Comparison of ENCODE assay signal across 8 cellular contexts in the genomic region with DNA sequence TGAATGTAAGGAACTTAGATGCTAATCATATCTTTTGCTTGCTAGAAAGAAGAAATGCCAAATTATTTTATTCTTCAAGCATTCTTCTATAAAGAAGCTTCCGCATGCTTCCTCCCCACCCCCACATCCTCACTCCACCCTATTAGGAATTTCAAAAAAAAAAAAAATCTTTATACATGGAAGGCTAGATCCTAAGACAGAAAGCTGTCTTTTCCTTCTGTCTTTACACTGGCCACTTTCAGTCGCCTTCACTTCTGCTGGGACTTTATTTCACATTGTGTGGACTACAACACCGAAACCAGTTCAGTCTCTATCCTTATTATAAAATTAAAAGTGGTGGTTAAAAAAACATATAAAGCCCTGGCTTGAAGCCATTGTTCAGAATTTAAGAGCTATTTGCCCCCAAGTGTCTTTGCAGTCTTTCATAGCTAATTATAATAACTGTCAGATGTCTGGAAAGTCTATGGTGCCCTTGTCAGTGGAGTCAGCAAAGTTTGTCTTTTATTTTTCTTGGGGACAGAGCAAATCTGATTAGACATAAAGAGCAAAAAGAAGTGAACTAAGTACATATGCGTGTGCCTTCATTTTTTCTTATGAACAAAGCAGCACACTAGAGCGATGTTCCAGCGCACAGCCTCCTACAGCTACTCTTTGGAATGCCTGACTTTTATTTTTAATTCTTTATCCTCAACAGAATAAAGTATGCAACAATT.
DNase-seq lines count a peak whose midpoint lies in the region; ATAC-seq lines count a peak whose summit lies in the region.

No MANE protein-coding gene starts in this region.

- H3K36me3 ChIP-seq in CD8-positive, alpha-beta memory T cell (ENCODE audit: insufficient read depth, low read length): no peaks in the 10 kb centered on the region
- H3K36me3 ChIP-seq in HUES6 (ENCODE audit: control insufficient read depth, insufficient read depth, low read length): no peaks in the 10 kb centered on the region

- H3K4me1 ChIP-seq in CD8-positive, alpha-beta memory T cell (ENCODE audit: insufficient read depth, low read length): peaks cover 28% of the 10 kb centered on the region
- H3K4me1 ChIP-seq in HUES6 (ENCODE audit: control insufficient read depth, insufficient read depth, low read length): 0 out of 2 replicates have a peak, but pooled peaks cover 8% of the 10 kb centered on the region

- no peaks in the 10 kb centered on the region for H3K36me3 Mint-ChIP-seq in CD8-positive, alpha-beta memory T cell
- peaks cover 12% of the 10 kb centered on the region for H3K36me3 Mint-ChIP-seq in activated CD4-positive, alpha-beta memory T cell treated with anti-CD3 and anti-CD28 coated beads, Interleukin-2, amount 10 ng/mL, durations not matched to agents 7 days and 5 days (ENCODE audit: low read depth)

- no peaks in the 10 kb centered on the region for H3K27me3 ChIP-seq in CD8-positive, alpha-beta memory T cell (ENCODE audit: insufficient read depth, low read length, poor library complexity, severe bottlenecking)
- H3K27me3 ChIP-seq in HUES6 (ENCODE audit: control insufficient read depth, insufficient read depth, low read length): no peaks in the 10 kb centered on the region

- peaks cover 13 to 26% (median 24%) of the 10 kb centered on the region in 3 donors for H3K4me1 Mint-ChIP-seq in CD8-positive, alpha-beta memory T cell
- H3K4me1 Mint-ChIP-seq in activated CD4-positive, alpha-beta memory T cell treated with anti-CD3 and anti-CD28 coated beads, Interleukin-2, amount 10 ng/mL, durations not matched to agents 7 days and 5 days: peaks cover 23% of the 10 kb centered on the region

- H3K9me3 Mint-ChIP-seq in CD8-positive, alpha-beta memory T cell: no peaks in the 10 kb centered on the region
- H3K9me3 Mint-ChIP-seq in activated CD4-positive, alpha-beta memory T cell treated with anti-CD3 and anti-CD28 coated beads, Interleukin-2, amount 10 ng/mL, durations not matched to agents 7 days and 5 days: peaks cover 7% of the 10 kb centered on the region

- peak overlapping the region; percentile 57 for H3K4me3 ChIP-seq in CD8-positive, alpha-beta memory T cell (ENCODE audit: low read length)
- H3K4me3 ChIP-seq in HUES6 (ENCODE audit: low read depth, low read length) (peak overlapping the region; percentile 32; the same call in 1 of the 2 replicates), skeletal muscle cell (ENCODE audit: low read depth, low read length) (peak overlapping the region; percentile 55)

- H3K27me3 Mint-ChIP-seq in CD8-positive, alpha-beta memory T cell: peaks cover 0 to 3% of the 10 kb centered on the region in 2 donors
- H3K27me3 Mint-ChIP-seq in activated CD4-positive, alpha-beta memory T cell treated with anti-CD3 and anti-CD28 coated beads, Interleukin-2, amount 10 ng/mL, durations not matched to agents 7 days and 5 days: no peaks in the 10 kb centered on the region

- peak overlapping the region; percentile 5 for H3K27ac ChIP-seq in CD8-positive, alpha-beta memory T cell (ENCODE audit: low read depth, low read length)
- no peak overlapping the region for H3K27ac ChIP-seq in HUES6 (ENCODE audit: low read depth, low read length)

- peak in 1 of 5 donors; percentile 31 for DNase-seq in CD8-positive, alpha-beta memory T cell
- no peak for DNase-seq in activated CD4-positive, alpha-beta memory T cell treated with anti-CD3 and anti-CD28 coated beads, Interleukin-2, amount 10 ng/mL, durations not matched to agents 7 days and 5 days
- DNase-seq in left cardiac atrium (no peak), skeletal muscle cell (ENCODE audit: low read depth) (no peak)

- intact Hi-C loops in left cardiac atrium (cut with DNase I): no loop called here

- POLR2A ChIA-PET in CD8-positive, alpha-beta memory T cell (lab: Charles Lee): interaction anchor here (0.6 kb wide), 1 partner anchor 300 kb away, joined by 3 read pairs; no protein-coding TSS in a partner anchor
- POLR2A ChIA-PET in activated CD4-positive, alpha-beta memory T cell treated with anti-CD3 and anti-CD28 coated beads, Interleukin-2, amount 10 ng/mL, durations not matched to agents 7 days and 5 days (lab: Charles Lee): interaction anchor here (0.6 to 5.9 kb wide), 32 partner anchors 8 to 416 kb away, joined by 3 to 69 read pairs (median 4); a partner anchor contains a TSS

- ATAC-seq in left cardiac atrium: peak; percentile 53 to 71
- ATAC-seq in HG03457 (IDR thresholded peaks at IDR 0.05; ENCODE audit: unreplicated experiment): no peak
- ATAC-seq in GM21390 (IDR thresholded peaks at IDR 0.05; ENCODE audit: unreplicated experiment): no peak
- ATAC-seq in HG02798 (IDR thresholded peaks at IDR 0.05; ENCODE audit: poor library complexity, unreplicated experiment): no peak

- H3K9ac ChIP-seq in HUES6 (ENCODE audit: low read length): no peak overlapping the region

- no peaks in the 10 kb centered on the region for H3K9me3 ChIP-seq in CD8-positive, alpha-beta memory T cell (ENCODE audit: low read length)
- H3K9me3 ChIP-seq in HUES6 (ENCODE audit: control insufficient read depth, insufficient read depth, low read depth, low read length): no peaks in the 10 kb centered on the region

- peak overlapping the region; percentile 62 to 94 (median 80) for H3K27ac Mint-ChIP-seq in CD8-positive, alpha-beta memory T cell
- peak overlapping the region; percentile 85 for H3K27ac Mint-ChIP-seq in activated CD4-positive, alpha-beta memory T cell treated with anti-CD3 and anti-CD28 coated beads, Interleukin-2, amount 10 ng/mL, durations not matched to agents 7 days and 5 days

- CTCF ChIA-PET in CD8-positive, alpha-beta memory T cell (lab: Charles Lee): interaction anchor here (0.7 to 1.7 kb wide), 2 partner anchors 10 to 23 kb away, joined by 3 to 4 read pairs; no protein-coding TSS in a partner anchor
- CTCF ChIA-PET in activated CD4-positive, alpha-beta memory T cell treated with anti-CD3 and anti-CD28 coated beads, Interleukin-2, amount 10 ng/mL, durations not matched to agents 7 days and 5 days (lab: Charles Lee): interaction anchor here (0.7 to 2.2 kb wide), 7 partner anchors 18 to 306 kb away, joined by 3 to 21 read pairs (median 4); no protein-coding TSS in a partner anchor

- H3K4me3 Mint-ChIP-seq in CD8-positive, alpha-beta memory T cell: peak overlapping the region in 5 of 7 donors; percentile 81 to 91 (median 86)
- H3K4me3 Mint-ChIP-seq in activated CD4-positive, alpha-beta memory T cell treated with anti-CD3 and anti-CD28 coated beads, Interleukin-2, amount 10 ng/mL, durations not matched to agents 7 days and 5 days: no peak overlapping the region

Comparison
In these comparisons a context has a peak if more than half of its experiments do, and no peak if none do; other contexts are left out.
1. ATAC-seq: peak in left cardiac atrium (2 of 2); none in HG03457 (single experiment), GM21390 (single experiment) and HG02798 (single experiment).
2. Peak in every context shown above with its lines, with median percentiles within 50 percentile points of each other: H3K4me3 ChIP-seq.